ENCODE assay signal across 1 cellular context in genomic region chr11:111531687-111532364, GRCh38.
TF ChIP-seq lines count a peak whose summit lies in the region.

No MANE protein-coding gene starts in this region.

TF ChIP-seq in SK-N-SH, 30 proteins besides CTCF, POLR2A, EP300 and RAD21 (continued from another document):
- TF ChIP-seq RFX5 (IDR thresholded peaks at IDR 0.05; ENCODE audit: low read length) (no peak), FOXJ3 (CRISPR knock-in tag; IDR thresholded peaks at IDR 0.05) (no peak), JUND (IDR thresholded peaks at IDR 0.05) (peak; percentile 89), POLR2AphosphoS5 (IDR thresholded peaks at IDR 0.05; ENCODE audit: low read depth, low read length) (peak; percentile 26; the same call in 1 of the 2 replicates), PBX3 (IDR thresholded peaks at IDR 0.05) (peak; percentile 70), IRF3 (IDR thresholded peaks at IDR 0.05; ENCODE audit: low read depth, low read length) (no peak), MXI1 (IDR thresholded peaks at IDR 0.05; ENCODE audit: low read depth, low read length) (no peak), NFIC (IDR thresholded peaks at IDR 0.05; ENCODE audit: borderline replicate concordance) (peak; percentile 63), TCF12 (IDR thresholded peaks at IDR 0.05) (peak; percentile 77), YY1 (IDR thresholded peaks at IDR 0.05; ENCODE audit: low read depth) (no peak), GATA2 (CRISPR knock-in tag; IDR thresholded peaks at IDR 0.05) (no peak), GABPA (IDR thresholded peaks at IDR 0.05; ENCODE audit: low read depth) (no peak; the same call in 1 of the 2 replicates), MAX (IDR thresholded peaks at IDR 0.05; ENCODE audit: low read depth) (peak; percentile 46; the same call in 1 of the 2 replicates), EZH2phosphoT487 (IDR thresholded peaks at IDR 0.05; ENCODE audit: borderline replicate concordance, low read depth) (no peak), REST (IDR thresholded peaks at IDR 0.05; ENCODE audit: low read depth, low read length) (peak; percentile 59)
